Comparison of ENCODE assay signal across 15 cellular contexts in the genomic region with DNA sequence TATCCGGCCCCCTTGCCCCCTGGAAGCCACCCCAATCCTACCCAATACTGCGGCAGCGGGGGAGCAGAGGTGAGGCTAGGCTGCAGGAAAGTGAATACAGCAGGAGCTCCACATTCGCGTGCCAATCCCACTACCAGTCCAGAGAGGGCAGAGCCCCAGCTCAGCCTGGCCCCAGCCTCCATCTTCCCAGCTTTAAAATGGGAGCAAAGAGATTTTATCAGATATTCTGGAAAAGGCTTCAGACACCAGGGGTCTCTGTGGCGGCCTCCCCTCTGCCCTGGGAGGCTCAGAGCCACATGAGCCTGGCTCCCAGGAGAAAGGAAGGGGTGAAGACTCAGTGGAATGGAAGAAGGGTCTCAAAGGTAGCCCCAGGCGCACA.
DNase-seq lines count a peak whose midpoint lies in the region; ATAC-seq and TF ChIP-seq lines count a peak whose summit lies in the region.
"Had no signal": no experiment of that assay in that cellular context is flagged by ENCODE, and none has a peak within 500 bp of the region (broad histone marks: within the 10 kb centered on the region; RNA-seq: fewer than 3 reads in every experiment).

No MANE protein-coding gene starts in this region.

- peak overlapping the region; percentile 55 to 88 (median 76) for H3K27ac Mint-ChIP-seq in CD4-positive, CD25-positive, alpha-beta regulatory T cell
- peak overlapping the region; percentile 18 for H3K27ac Mint-ChIP-seq in activated naive CD8-positive, alpha-beta T cell treated with anti-CD3 and anti-CD28 coated beads, Interleukin-2, amount 50 U/mL, for 24 hours

- H2AFZ ChIP-seq in GM23248, result no peak overlapping the region

- no peak overlapping the region for H3K4me3 ChIP-seq in CD4-positive, CD25-positive, alpha-beta regulatory T cell (ENCODE audit: low read depth, low read length)
- H3K4me3 ChIP-seq in H7 (ENCODE audit: insufficient read depth, low read depth, low read length) (no peak overlapping the region), GM23248 (no peak overlapping the region), breast epithelium (no peak overlapping the region)

- H3K9ac ChIP-seq in GM23248, result no peak overlapping the region

- H4K20me1 ChIP-seq in GM23248 (ENCODE audit: insufficient read depth), result peaks cover 4% of the 10 kb centered on the region; the same call in 1 of the 2 replicates

- H3K4me3 Mint-ChIP-seq in CD4-positive, CD25-positive, alpha-beta regulatory T cell, result no peak overlapping the region
- H3K4me3 Mint-ChIP-seq in activated naive CD8-positive, alpha-beta T cell treated with anti-CD3 and anti-CD28 coated beads, Interleukin-2, amount 50 U/mL, for 24 hours, result no peak overlapping the region

- no peaks in the 10 kb centered on the region for H3K9me3 ChIP-seq in CD4-positive, CD25-positive, alpha-beta regulatory T cell (ENCODE audit: control insufficient read depth in 2 of 2, low read length in 2 of 2)
- H3K9me3 ChIP-seq in GM23248 (ENCODE audit: low read depth), result no peaks in the 10 kb centered on the region
- no peaks in the 10 kb centered on the region for H3K9me3 ChIP-seq in breast epithelium

- H3K27me3 Mint-ChIP-seq in CD4-positive, CD25-positive, alpha-beta regulatory T cell, result no peaks in the 10 kb centered on the region
- H3K27me3 Mint-ChIP-seq in activated naive CD8-positive, alpha-beta T cell treated with anti-CD3 and anti-CD28 coated beads, Interleukin-2, amount 50 U/mL, for 24 hours, result no peaks in the 10 kb centered on the region

- peaks cover 85% of the 10 kb centered on the region for H3K79me2 ChIP-seq in GM23248 (ENCODE audit: insufficient read depth)

- peaks cover 0 to 63% (median 23%) of the 10 kb centered on the region in 4 donors for H3K4me1 Mint-ChIP-seq in CD4-positive, CD25-positive, alpha-beta regulatory T cell
- H3K4me1 Mint-ChIP-seq in activated naive CD8-positive, alpha-beta T cell treated with anti-CD3 and anti-CD28 coated beads, Interleukin-2, amount 50 U/mL, for 24 hours, result peaks cover 59% of the 10 kb centered on the region

- in situ Hi-C loops in GM23248 (cut with MboI), result no loop called here

- H3F3A ChIP-seq in GM23248 (ENCODE audit: insufficient read depth), result peaks cover 21% of the 10 kb centered on the region

- DNase-seq in CD4-positive, CD25-positive, alpha-beta regulatory T cell, result no peak
- DNase-seq in H7 (peak; percentile 56), GM23248 (no peak), 8988T (no peak), breast epithelium (ENCODE audit: low spot score in 2 of 2) (no peak)
- no peak for DNase-seq in activated naive CD8-positive, alpha-beta T cell treated with anti-CD3 and anti-CD28 coated beads, Interleukin-2, amount 50 U/mL, for 24 hours
- DNase-seq: DMS79, NCI-H1417, NCI-H1930, NCI-H2171, NCI-H446 treated with DMSO at 0.1 percent for 48 hours, NCI-H774, Right ventricle myocardium superior had no signal

- 94 to 97% methylated on average over 7 of the region's 7 CpGs for WGBS in GM23248 (ENCODE audit: low coverage in 1 of 2, low lambda C conversion rate in 2 of 2, missing lambda C conversion rate in 2 of 2), 2 experiments

- no peaks in the 10 kb centered on the region for H3K9me2 ChIP-seq in GM23248 (ENCODE audit: insufficient read depth)

- H3K36me3 ChIP-seq in CD4-positive, CD25-positive, alpha-beta regulatory T cell (ENCODE audit: control insufficient read depth, insufficient read depth, low read length), result no peaks in the 10 kb centered on the region
- H3K36me3 ChIP-seq in H7 (replicated peaks; ENCODE audit: control insufficient read depth, insufficient read depth, low read length) (peaks cover 6% of the 10 kb centered on the region), GM23248 (ENCODE audit: low read depth) (peaks cover 4% of the 10 kb centered on the region; the same call in 1 of the 2 replicates), breast epithelium (no peaks in the 10 kb centered on the region)

- H3K9me3 Mint-ChIP-seq in CD4-positive, CD25-positive, alpha-beta regulatory T cell, result no peaks in the 10 kb centered on the region
- H3K9me3 Mint-ChIP-seq in activated naive CD8-positive, alpha-beta T cell treated with anti-CD3 and anti-CD28 coated beads, Interleukin-2, amount 50 U/mL, for 24 hours, result no peaks in the 10 kb centered on the region
- H3K9me3 Mint-ChIP-seq: CD14-positive monocyte had no signal

- H3K4me1 ChIP-seq in CD4-positive, CD25-positive, alpha-beta regulatory T cell (ENCODE audit: control insufficient read depth, insufficient read depth, low read length, poor library complexity, severe bottlenecking), result peaks cover 24% of the 10 kb centered on the region
- peaks cover 29% of the 10 kb centered on the region for H3K4me1 ChIP-seq in GM23248 (ENCODE audit: insufficient read depth)
- peaks cover 13 to 21% of the 10 kb centered on the region in 2 donors for H3K4me1 ChIP-seq in breast epithelium

- no peaks in the 10 kb centered on the region for H3K27me3 ChIP-seq in CD4-positive, CD25-positive, alpha-beta regulatory T cell (ENCODE audit: control insufficient read depth, insufficient read depth, low read length)
- H3K27me3 ChIP-seq in H7 (ENCODE audit: control insufficient read depth, insufficient read depth, low read length) (no peaks in the 10 kb centered on the region), GM23248 (replicated peaks; ENCODE audit: insufficient read depth) (no peaks in the 10 kb centered on the region), breast epithelium (no peaks in the 10 kb centered on the region)

- H3K4me2 ChIP-seq in GM23248 (ENCODE audit: unreplicated experiment), result no peak overlapping the region

- peaks cover 5% of the 10 kb centered on the region for H3K36me3 Mint-ChIP-seq in CD4-positive, CD25-positive, alpha-beta regulatory T cell
- peaks cover 12% of the 10 kb centered on the region for H3K36me3 Mint-ChIP-seq in activated naive CD8-positive, alpha-beta T cell treated with anti-CD3 and anti-CD28 coated beads, Interleukin-2, amount 50 U/mL, for 24 hours (ENCODE audit: low read depth)

- TF ChIP-seq CTCF in breast epithelium (IDR thresholded peaks at IDR 0.05), result no peak

- TF ChIP-seq POLR2A in breast epithelium (IDR thresholded peaks at IDR 0.05), result no peak

- no peak overlapping the region for H3K27ac ChIP-seq in CD4-positive, CD25-positive, alpha-beta regulatory T cell (ENCODE audit: insufficient read depth, low read length, poor library complexity, severe bottlenecking)
- H3K27ac ChIP-seq in temporal lobe (ENCODE audit: low read depth, low read length) (peak overlapping the region; percentile 28), GM23248 (no peak overlapping the region), breast epithelium (peak overlapping the region in 1 of 2 donors; percentile 63)

- ATAC-seq in CD4-positive, CD25-positive, alpha-beta regulatory T cell (ENCODE audit: low read depth in 2 of 2), result no peak
- no peak for ATAC-seq in activated naive CD8-positive, alpha-beta T cell treated with anti-CD3 and anti-CD28 coated beads, Interleukin-2, amount 50 U/mL, for 24 hours

- intact Hi-C loops in breast epithelium (cut with DNase I; ENCODE audit: low total_unique reads), result no loop called here
